ENCODE assay signal across 2 cellular contexts in the genomic region with DNA sequence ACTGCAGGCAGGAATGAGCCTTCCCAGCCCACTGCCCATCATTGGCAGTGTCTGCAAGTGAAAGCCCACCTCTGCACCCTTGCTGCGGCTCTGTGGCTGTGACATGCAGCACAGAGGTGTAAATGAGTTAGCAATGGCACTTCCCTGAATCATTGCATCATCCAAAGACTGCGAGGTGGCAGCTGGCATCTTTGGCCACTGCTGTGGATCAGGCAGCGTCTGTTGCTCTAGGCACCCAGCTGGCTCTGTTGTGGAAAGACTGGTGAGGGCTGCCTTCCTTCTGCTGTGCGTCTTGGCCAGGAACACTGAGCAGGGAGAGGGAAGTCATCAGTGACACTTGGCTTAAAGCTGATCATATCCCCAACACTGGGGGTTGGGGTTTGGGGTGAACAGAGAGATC.
TF ChIP-seq lines count a peak whose summit lies in the region.

No MANE protein-coding gene starts in this region.

TF ChIP-seq in H1, 55 proteins besides CTCF, POLR2A, EP300 and RAD21:
- no peak for TF ChIP-seq KDM5A (IDR thresholded peaks at IDR 0.05; ENCODE audit: low read length)
- TF ChIP-seq CEBPB (IDR thresholded peaks at IDR 0.05; ENCODE audit: low read depth, low read length): peak; percentile 40; the same call in 1 of the 2 replicates
- TF ChIP-seq GABPA (IDR thresholded peaks at IDR 0.05; ENCODE audit: borderline replicate concordance, insufficient read depth, low read length): no peak
- TF ChIP-seq CBX8 (IDR thresholded peaks at IDR 0.05; ENCODE audit: borderline replicate concordance, low read depth, low read length): no peak

TF ChIP-seq in SK-N-SH, 30 proteins besides CTCF, POLR2A, EP300 and RAD21:
- TF ChIP-seq TEAD4 (IDR thresholded peaks at IDR 0.05; ENCODE audit: borderline replicate concordance, insufficient read depth) (no peak), RCOR1 (IDR thresholded peaks at IDR 0.05; ENCODE audit: low read length) (no peak), FOXJ3 (CRISPR knock-in tag; IDR thresholded peaks at IDR 0.05) (no peak), TAF1 (IDR thresholded peaks at IDR 0.05; ENCODE audit: borderline replicate concordance, low read depth, low read length) (no peak), TCF12 (IDR thresholded peaks at IDR 0.05) (no peak), GABPA (IDR thresholded peaks at IDR 0.05; ENCODE audit: low read depth) (no peak), FOXM1 (IDR thresholded peaks at IDR 0.05; ENCODE audit: low read depth) (no peak), MXI1 (IDR thresholded peaks at IDR 0.05; ENCODE audit: low read depth, low read length) (no peak), CHD2 (IDR thresholded peaks at IDR 0.05; ENCODE audit: low read length, partially characterized antibody) (no peak), SIN3A (IDR thresholded peaks at IDR 0.05; ENCODE audit: borderline replicate concordance, low read depth, low read length) (no peak), POLR2AphosphoS5 (IDR thresholded peaks at IDR 0.05; ENCODE audit: low read depth, low read length) (no peak), RXRA (IDR thresholded peaks at IDR 0.05; ENCODE audit: borderline replicate concordance, low read depth) (no peak)
- TF ChIP-seq, protein P1, sequence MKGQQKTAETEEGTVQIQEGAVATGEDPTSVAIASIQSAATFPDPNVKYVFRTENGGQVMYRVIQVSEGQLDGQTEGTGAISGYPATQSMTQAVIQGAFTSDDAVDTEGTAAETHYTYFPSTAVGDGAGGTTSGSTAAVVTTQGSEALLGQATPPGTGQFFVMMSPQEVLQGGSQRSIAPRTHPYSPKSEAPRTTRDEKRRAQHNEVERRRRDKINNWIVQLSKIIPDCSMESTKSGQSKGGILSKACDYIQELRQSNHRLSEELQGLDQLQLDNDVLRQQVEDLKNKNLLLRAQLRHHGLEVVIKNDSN (IDR thresholded peaks at IDR 0.05; ENCODE audit: borderline replicate concordance, low read depth): no peak
- TF ChIP-seq, protein P2, sequence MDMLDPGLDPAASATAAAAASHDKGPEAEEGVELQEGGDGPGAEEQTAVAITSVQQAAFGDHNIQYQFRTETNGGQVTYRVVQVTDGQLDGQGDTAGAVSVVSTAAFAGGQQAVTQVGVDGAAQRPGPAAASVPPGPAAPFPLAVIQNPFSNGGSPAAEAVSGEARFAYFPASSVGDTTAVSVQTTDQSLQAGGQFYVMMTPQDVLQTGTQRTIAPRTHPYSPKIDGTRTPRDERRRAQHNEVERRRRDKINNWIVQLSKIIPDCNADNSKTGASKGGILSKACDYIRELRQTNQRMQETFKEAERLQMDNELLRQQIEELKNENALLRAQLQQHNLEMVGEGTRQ (IDR thresholded peaks at IDR 0.05; ENCODE audit: borderline replicate concordance, low read depth, low read length): no peak
